ENCODE assay signal across 25 cellular contexts in genomic region chr7:29444267-29444666, GRCh38.
"Had no signal": no experiment of that assay in that cellular context is flagged by ENCODE, and none has a peak within 500 bp of the region (broad histone marks: within the 10 kb centered on the region; RNA-seq: fewer than 3 reads in every experiment).

No MANE protein-coding gene starts in this region.

- H3K27me3 ChIP-seq: MG63, SJSA1 had no signal

- H3K4me3 ChIP-seq: MG63, SJSA1, SK-N-MC had no signal

- H3K36me3 ChIP-seq: MG63, SJSA1 had no signal

- H3K27ac ChIP-seq: SJSA1, SK-N-MC had no signal

- H3K4me1 ChIP-seq: SJSA1 had no signal

- ATAC-seq: HepG2, Panc1, PC-3 had no signal

- DNase-seq: IMR-90, Karpas-422, KG1, MG63, NCI-H1092, NCI-H1105 treated with DMSO at 0.1 percent for 48 hours, NCI-H1417 treated with DMSO at 0.1 percent for 48 hours, NCI-H146, NCI-H1694 treated with DMSO at 0.1 percent for 48 hours, NCI-H1930, NCI-H2081 treated with DMSO at 0.1 percent for 48 hours, NCI-H2171, NCI-H226, NCI-H446, NCI-H510A, NCI-H524 treated with DMSO at 0.1 percent for 48 hours, NCI-H69, NCI-H774, PC-3, Right ventricle myocardium superior, SIG-M5 had no signal

- H3K9me3 ChIP-seq: MG63, SJSA1 had no signal
